ENCODE assay signal across 11 cellular contexts in genomic region chr15:39774688-39775267, GRCh38. TPM values are rescaled to one million over a fixed set of nuclear protein-coding genes. Genes with fewer than 3 reads are reported as not detected.
DNase-seq lines count a peak whose midpoint lies in the region; ATAC-seq lines count a peak whose summit lies in the region.
"Had no signal": no experiment of that assay in that cellular context is flagged by ENCODE, and none has a peak within 500 bp of the region (broad histone marks: within the 10 kb centered on the region; RNA-seq: fewer than 3 reads in every experiment).

No MANE protein-coding gene starts in this region.

- no peaks in the 10 kb centered on the region for H3K36me3 Mint-ChIP-seq in activated T-helper 17 cell treated with anti-CD3 and anti-CD28 coated beads, Interleukin-2, amount 50 U/mL, for 72 hours (ENCODE audit: low read depth)

- H3K27ac Mint-ChIP-seq in activated T-helper 17 cell treated with anti-CD3 and anti-CD28 coated beads, Interleukin-2, amount 50 U/mL, for 72 hours: peak overlapping the region; percentile 58

- peak overlapping the region; percentile 61 for H3K4me3 Mint-ChIP-seq in activated T-helper 17 cell treated with anti-CD3 and anti-CD28 coated beads, Interleukin-2, amount 50 U/mL, for 72 hours

- DNase-seq in OCI-M1 (lab: John Stamatoyannopoulos, UW) (peak; percentile 76), ACHN (no peak), NCI-H2171 treated with DMSO at 0.1 percent for 48 hours (lab: John Stamatoyannopoulos, UW) (no peak)
- DNase-seq in stimulated activated CD4-positive, alpha-beta T cell treated with anti-CD3 and anti-CD28 coated beads, Interleukin-2, amount 100 ng/mL, for 24 hours: peak; percentile 15 to 35
- DNase-seq: DMS53, left colon, NCI-H69 had no signal

- in situ Hi-C loops in ACHN (cut with HindIII; ENCODE audit: low pct_ligation_motif_present, low pct_unique_long_range_greater_than_20kb, low sequenced_read_pairs): no loop called here

- ATAC-seq in GM19463 (IDR thresholded peaks at IDR 0.05; ENCODE audit: unreplicated experiment) (peak; percentile 56), HG02763 (IDR thresholded peaks at IDR 0.05; ENCODE audit: unreplicated experiment) (no peak)
- ATAC-seq in activated T-helper 17 cell treated with anti-CD3 and anti-CD28 coated beads, Interleukin-2, amount 50 U/mL, for 72 hours (replicated peaks): peak; percentile 85
- ATAC-seq: gastroesophageal sphincter, left colon had no signal

- H3K9me3 Mint-ChIP-seq in activated T-helper 17 cell treated with anti-CD3 and anti-CD28 coated beads, Interleukin-2, amount 50 U/mL, for 72 hours: no peaks in the 10 kb centered on the region

- peaks cover 3% of the 10 kb centered on the region for H3K27me3 Mint-ChIP-seq in activated T-helper 17 cell treated with anti-CD3 and anti-CD28 coated beads, Interleukin-2, amount 50 U/mL, for 72 hours

- peaks cover 16% of the 10 kb centered on the region for H3K4me1 Mint-ChIP-seq in activated T-helper 17 cell treated with anti-CD3 and anti-CD28 coated beads, Interleukin-2, amount 50 U/mL, for 72 hours

RNA-seq across cellular contexts. Expression of gene FSIP1, which starts 7.9 kb away (rescaled TPM):
- under 1 TPM; 0.32 to 0.34 TPM for total RNA-seq in activated T-helper 17 cell treated with anti-CD3 and anti-CD28 coated beads, Interleukin-2, amount 50 U/mL, for 72 hours

Comparison
In these comparisons a context has a peak if more than half of its experiments do, and no peak if none do; other contexts are left out.
1. DNase-seq: peak in OCI-M1 (single experiment) and stimulated activated CD4-positive, alpha-beta T cell treated with anti-CD3 and anti-CD28 coated beads, Interleukin-2, amount 100 ng/mL, for 24 hours (2 of 2); none in ACHN (single experiment) and NCI-H2171 treated with DMSO at 0.1 percent for 48 hours (single experiment).